14 cellular contexts compared by ENCODE assay signal in the genomic region with DNA sequence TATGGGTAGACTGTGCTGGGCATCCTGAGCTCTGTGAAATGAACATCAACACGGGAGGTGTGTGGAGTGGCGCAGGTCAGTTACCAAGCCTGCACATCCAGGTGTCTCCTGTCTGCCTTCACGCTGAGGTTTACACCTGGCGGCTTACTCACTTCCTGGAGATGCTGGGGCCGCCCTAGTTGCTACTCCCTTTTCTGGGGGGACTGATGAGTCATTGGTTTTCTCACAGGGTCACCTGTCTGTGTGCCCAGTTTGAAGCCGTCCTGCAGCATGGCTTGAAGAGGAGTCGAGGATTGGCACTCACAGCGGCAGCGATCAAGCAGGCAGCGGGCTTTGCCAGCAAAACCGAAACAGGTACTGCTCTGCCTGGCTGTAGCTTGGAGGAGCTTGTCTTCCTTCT. TPM values are rescaled to one million over a fixed set of nuclear protein-coding genes. Genes with fewer than 3 reads are reported as not detected.
A peak's percentile ranks its signal among the peaks of the same experiment; 100 is the strongest.
DNase-seq lines count a peak whose midpoint lies in the region; ATAC-seq and TF ChIP-seq lines count a peak whose summit lies in the region.
"Had no signal": no experiment of that assay in that cellular context is flagged by ENCODE, and none has a peak within 500 bp of the region (broad histone marks: within the 10 kb centered on the region; RNA-seq: fewer than 3 reads in every experiment).

No MANE protein-coding gene starts in this region.

- CTCF ChIA-PET in SK-N-SH (lab: Yijun Ruan, JAX) = no interaction called here

- H3K4me2 ChIP-seq in SK-N-SH = no peak overlapping the region
- H3K4me2 ChIP-seq: A549 had no signal

- TF ChIP-seq CTCF in SK-N-SH (IDR thresholded peaks at IDR 0.05) = no peak
- TF ChIP-seq CTCF in thyroid gland (IDR thresholded peaks at IDR 0.05) = no peak

- H3K4me3 ChIP-seq in SK-N-SH (ENCODE audit: low read depth in 2 of 2, low read length in 1 of 2) = no peak overlapping the region
- no peak overlapping the region for H3K4me3 ChIP-seq in thyroid gland (replicated peaks in 1 of 3)
- no peak overlapping the region for H3K4me3 ChIP-seq in HAP-1
- H3K4me3 ChIP-seq: A549, ascending aorta, K562 had no signal

- in situ Hi-C loops in HAP-1 (cut with MboI; ENCODE audit: low sequenced_read_pairs) = no loop called here

- H3K9me3 ChIP-seq in SK-N-SH (no peaks in the 10 kb centered on the region), thyroid gland (no peaks in the 10 kb centered on the region), HAP-1 (no peaks in the 10 kb centered on the region)
- H3K9me3 ChIP-seq: A549, ascending aorta had no signal

- intact Hi-C loops in thyroid gland (cut with DNase I) = no loop called here

- TF ChIP-seq POLR2A in thyroid gland (IDR thresholded peaks at IDR 0.05) = no peak

- H3K9me2 ChIP-seq in SK-N-SH = no peaks in the 10 kb centered on the region

- H3K36me3 ChIP-seq in SK-N-SH (replicated peaks in 1 of 2; ENCODE audit: control insufficient read depth in 1 of 2, insufficient read depth in 2 of 2, low read length in 1 of 2) (no peaks in the 10 kb centered on the region), thyroid gland (no peaks in the 10 kb centered on the region), HAP-1 (replicated peaks) (no peaks in the 10 kb centered on the region)

- POLR2A ChIA-PET in SK-N-SH (lab: Yijun Ruan, JAX) = interaction anchor here (0.8 kb wide), 1 partner anchor 32 kb away, joined by 3 read pairs; no protein-coding TSS in a partner anchor

- H3K27ac ChIP-seq in SK-N-SH (ENCODE audit: low read depth in 2 of 2, low read length in 1 of 2) (no peak overlapping the region), epithelial cell of prostate (peak overlapping the region; percentile 34), thyroid gland (peak overlapping the region in 2 of 3 donors; percentile 19)
- H3K27ac ChIP-seq: A549, ascending aorta had no signal

- H3K4me1 ChIP-seq in SK-N-SH (ENCODE audit: control insufficient read depth in 1 of 2, insufficient read depth in 2 of 2, low read depth in 1 of 2, low read length in 1 of 2) = peaks cover 0 to 13% of the 10 kb centered on the region in 2 experiments; a peak in 2 of 4 replicates
- H3K4me1 ChIP-seq in thyroid gland = no peaks in the 10 kb centered on the region
- no peaks in the 10 kb centered on the region for H3K4me1 ChIP-seq in HAP-1
- H3K4me1 ChIP-seq: A549, ascending aorta had no signal

- no peak overlapping the region for H2AFZ ChIP-seq in SK-N-SH (ENCODE audit: low read depth)

- peaks cover 4% of the 10 kb centered on the region for H3F3A ChIP-seq in SK-N-SH (replicated peaks; ENCODE audit: insufficient read depth)

- DNase-seq in SK-N-SH = peak; percentile 14
- DNase-seq in NCI-H774 (lab: John Stamatoyannopoulos, UW) = peak; percentile 63
- DNase-seq in epithelial cell of prostate (ENCODE audit: low read depth, low spot score) = peak; percentile 61
- peak; percentile 43 to 82 for DNase-seq in thyroid gland
- no peak for DNase-seq in HAP-1 (ENCODE audit: low spot score in 2 of 2)
- DNase-seq in GM19240 (ENCODE audit: insufficient read length, low spot score) = no peak
- DNase-seq: EL; naive thymus-derived CD4-positive, alpha-beta T cell; T1000 had no signal

- H3K27me3 ChIP-seq in SK-N-SH (ENCODE audit: insufficient read depth) (no peaks in the 10 kb centered on the region), thyroid gland (no peaks in the 10 kb centered on the region), HAP-1 (ENCODE audit: low read depth) (no peaks in the 10 kb centered on the region)
- H3K27me3 ChIP-seq: ascending aorta had no signal

- no peak overlapping the region for H3K9ac ChIP-seq in SK-N-SH

- H4K20me1 ChIP-seq in SK-N-SH (ENCODE audit: insufficient read depth) = no peaks in the 10 kb centered on the region; the same call in 1 of the 2 replicates

- TF ChIP-seq RAD21 in SK-N-SH (IDR thresholded peaks at IDR 0.05; ENCODE audit: low read length) = no peak

- no peaks in the 10 kb centered on the region for H3K79me2 ChIP-seq in SK-N-SH (ENCODE audit: insufficient read depth)

- TF ChIP-seq EP300 in SK-N-SH (IDR thresholded peaks at IDR 0.05; ENCODE audit: borderline replicate concordance in 1 of 2, low read depth in 1 of 2, low read length in 1 of 2) = no peak

- ATAC-seq in SK-N-SH treated with all-trans-retinoic acid at 6 μM for 48 hours = no peak
- no peak for ATAC-seq in GM21576 (IDR thresholded peaks at IDR 0.05; ENCODE audit: unreplicated experiment)
- ATAC-seq: A549; naive thymus-derived CD4-positive, alpha-beta T cell had no signal

- 74% methylated on average over 8 of the region's 11 CpGs for WGBS in SK-N-SH (ENCODE audit: low lambda C conversion rate)
- WGBS in thyroid gland, 2 donors = 65 to 87% methylated on average over 10 of the region's 11 CpGs

TF ChIP-seq in SK-N-SH, 30 proteins besides CTCF, POLR2A, EP300 and RAD21 (continues in another document):
- no peak for TF ChIP-seq NFIC (IDR thresholded peaks at IDR 0.05; ENCODE audit: borderline replicate concordance)
- no peak for TF ChIP-seq RCOR1 (IDR thresholded peaks at IDR 0.05; ENCODE audit: low read length)
- no peak for TF ChIP-seq SIN3A (IDR thresholded peaks at IDR 0.05; ENCODE audit: borderline replicate concordance, low read depth, low read length)
- TF ChIP-seq RXRA (IDR thresholded peaks at IDR 0.05; ENCODE audit: borderline replicate concordance, low read depth) = no peak
- no peak for TF ChIP-seq GABPA (IDR thresholded peaks at IDR 0.05; ENCODE audit: low read depth)
- TF ChIP-seq, protein P1, sequence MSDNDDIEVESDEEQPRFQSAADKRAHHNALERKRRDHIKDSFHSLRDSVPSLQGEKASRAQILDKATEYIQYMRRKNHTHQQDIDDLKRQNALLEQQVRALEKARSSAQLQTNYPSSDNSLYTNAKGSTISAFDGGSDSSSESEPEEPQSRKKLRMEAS (IDR thresholded peaks at IDR 0.05; ENCODE audit: low read depth) = no peak
- no peak for TF ChIP-seq NRF1 (IDR thresholded peaks at IDR 0.05; ENCODE audit: low read depth, low read length)
- no peak for TF ChIP-seq YY1 (IDR thresholded peaks at IDR 0.05; ENCODE audit: low read depth)
- no peak for TF ChIP-seq RFX5 (IDR thresholded peaks at IDR 0.05; ENCODE audit: low read length)
- no peak for TF ChIP-seq TAF1 (IDR thresholded peaks at IDR 0.05; ENCODE audit: borderline replicate concordance, low read depth, low read length)
- TF ChIP-seq, protein P2, sequence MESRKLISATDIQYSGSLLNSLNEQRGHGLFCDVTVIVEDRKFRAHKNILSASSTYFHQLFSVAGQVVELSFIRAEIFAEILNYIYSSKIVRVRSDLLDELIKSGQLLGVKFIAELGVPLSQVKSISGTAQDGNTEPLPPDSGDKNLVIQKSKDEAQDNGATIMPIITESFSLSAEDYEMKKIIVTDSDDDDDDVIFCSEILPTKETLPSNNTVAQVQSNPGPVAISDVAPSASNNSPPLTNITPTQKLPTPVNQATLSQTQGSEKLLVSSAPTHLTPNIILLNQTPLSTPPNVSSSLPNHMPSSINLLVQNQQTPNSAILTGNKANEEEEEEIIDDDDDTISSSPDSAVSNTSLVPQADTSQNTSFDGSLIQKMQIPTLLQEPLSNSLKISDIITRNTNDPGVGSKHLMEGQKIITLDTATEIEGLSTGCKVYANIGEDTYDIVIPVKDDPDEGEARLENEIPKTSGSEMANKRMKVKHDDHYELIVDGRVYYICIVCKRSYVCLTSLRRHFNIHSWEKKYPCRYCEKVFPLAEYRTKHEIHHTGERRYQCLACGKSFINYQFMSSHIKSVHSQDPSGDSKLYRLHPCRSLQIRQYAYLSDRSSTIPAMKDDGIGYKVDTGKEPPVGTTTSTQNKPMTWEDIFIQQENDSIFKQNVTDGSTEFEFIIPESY (IDR thresholded peaks at IDR 0.05; ENCODE audit: borderline replicate concordance, low read depth) = no peak
- TF ChIP-seq TCF12 (IDR thresholded peaks at IDR 0.05) = no peak

TF ChIP-seq in SK-N-SH treated with all-trans-retinoic acid at 6 μM for 48 hours, 23 proteins besides CTCF, POLR2A, EP300 and RAD21:
- TF ChIP-seq TCF4 (CRISPR knock-in tag; IDR thresholded peaks at IDR 0.05; ENCODE audit: borderline replicate concordance) (no peak), ISL1 (CRISPR knock-in tag; IDR thresholded peaks at IDR 0.05) (no peak), ARNTL (CRISPR knock-in tag; IDR thresholded peaks at IDR 0.05; ENCODE audit: borderline replicate concordance, low read depth) (no peak), ZNF70 (CRISPR knock-in tag; IDR thresholded peaks at IDR 0.05) (no peak), RARB (CRISPR knock-in tag; IDR thresholded peaks at IDR 0.05) (no peak), GLIS3 (CRISPR knock-in tag; IDR thresholded peaks at IDR 0.05) (no peak)
- TF ChIP-seq, protein P3, sequence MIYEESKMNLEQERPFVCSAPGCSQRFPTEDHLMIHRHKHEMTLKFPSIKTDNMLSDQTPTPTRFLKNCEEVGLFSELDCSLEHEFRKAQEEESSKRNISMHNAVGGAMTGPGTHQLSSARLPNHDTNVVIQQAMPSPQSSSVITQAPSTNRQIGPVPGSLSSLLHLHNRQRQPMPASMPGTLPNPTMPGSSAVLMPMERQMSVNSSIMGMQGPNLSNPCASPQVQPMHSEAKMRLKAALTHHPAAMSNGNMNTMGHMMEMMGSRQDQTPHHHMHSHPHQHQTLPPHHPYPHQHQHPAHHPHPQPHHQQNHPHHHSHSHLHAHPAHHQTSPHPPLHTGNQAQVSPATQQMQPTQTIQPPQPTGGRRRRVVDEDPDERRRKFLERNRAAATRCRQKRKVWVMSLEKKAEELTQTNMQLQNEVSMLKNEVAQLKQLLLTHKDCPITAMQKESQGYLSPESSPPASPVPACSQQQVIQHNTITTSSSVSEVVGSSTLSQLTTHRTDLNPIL (CRISPR knock-in tag; IDR thresholded peaks at IDR 0.05; ENCODE audit: low read depth) = no peak

RNA-seq across cellular contexts. Expression of a gene that starts 50.6 kb away (rescaled TPM):
- 5.3 and 5.9 TPM in 2 replicates for polyA plus RNA-seq in SK-N-SH (2012; rRNA removed)
- polyA plus RNA-seq in SK-N-SH (2012; cell fraction: cytosol; rRNA removed) = 3.6 and 4.3 TPM in 2 replicates
- 4.8 and 6.0 TPM in 2 replicates for polyA plus RNA-seq in SK-N-SH (2012; cell fraction: nucleus; rRNA removed)
- total RNA-seq in thyroid gland = 10 to 100 TPM; 20.8 to 51.1 (median 31.5) TPM

Comparison
In these comparisons a context has a peak if more than half of its experiments do, and no peak if none do; other contexts are left out.
1. DNase-seq: peak in SK-N-SH (single experiment), NCI-H774 (single experiment), epithelial cell of prostate (single experiment) and thyroid gland (2 of 2); none in HAP-1 (0 of 2) and GM19240 (single experiment).
2. H3K27ac ChIP-seq: peak in epithelial cell of prostate (single experiment) and thyroid gland (2 of 3); none in SK-N-SH (0 of 2).